Comparison of ENCODE assay signal across 9 cellular contexts in genomic region chr4:67702166-67702565, GRCh38. TPM values are rescaled to one million over a fixed set of nuclear protein-coding genes. Genes with fewer than 3 reads are reported as not detected.
DNase-seq lines count a peak whose midpoint lies in the region; ATAC-seq and TF ChIP-seq lines count a peak whose summit lies in the region.
"Had no signal": no experiment of that assay in that cellular context is flagged by ENCODE, and none has a peak within 500 bp of the region (broad histone marks: within the 10 kb centered on the region; RNA-seq: fewer than 3 reads in every experiment).

No MANE protein-coding gene starts in this region.

- H3K14ac ChIP-seq in mesenchymal stem cell (ENCODE audit: low read length in 2 of 2) = no peak overlapping the region

- peaks cover 16% of the 10 kb centered on the region for H3K9me3 Mint-ChIP-seq in activated naive CD8-positive, alpha-beta T cell treated with anti-CD3 and anti-CD28 coated beads for 36 hours

- H3K27ac Mint-ChIP-seq in activated naive CD8-positive, alpha-beta T cell treated with anti-CD3 and anti-CD28 coated beads for 36 hours = peak overlapping the region; percentile 98

- H3K79me1 ChIP-seq in mesenchymal stem cell (replicated peaks; ENCODE audit: low read length, poor library complexity, severe bottlenecking) = peaks cover 3% of the 10 kb centered on the region

- no peak overlapping the region for H2BK5ac ChIP-seq in mesenchymal stem cell (ENCODE audit: low read depth, low read length, poor library complexity, severe bottlenecking)

- peaks cover 89% of the 10 kb centered on the region for H3K79me2 ChIP-seq in HCT116 (ENCODE audit: insufficient read depth, low read length)

- H3K27me3 ChIP-seq in BE2C (no peaks in the 10 kb centered on the region), HCT116 (ENCODE audit: insufficient read depth, low read length) (no peaks in the 10 kb centered on the region), mesenchymal stem cell (ENCODE audit: control insufficient read depth in 1 of 2, insufficient read depth in 1 of 2, low read length in 2 of 2) (no peaks in the 10 kb centered on the region)

- H2BK15ac ChIP-seq in mesenchymal stem cell (ENCODE audit: low read depth, poor library complexity, severe bottlenecking) = no peak overlapping the region

- no peaks in the 10 kb centered on the region for H4K20me1 ChIP-seq in HCT116 (ENCODE audit: insufficient read depth)

- H3K4me1 ChIP-seq in BE2C (no peaks in the 10 kb centered on the region; the same call in 1 of the 2 replicates), HCT116 (ENCODE audit: control insufficient read depth in 1 of 2, insufficient read depth in 2 of 2, low read length in 2 of 2) (peaks cover 7 to 15% of the 10 kb centered on the region in 2 experiments), mesenchymal stem cell (ENCODE audit: control insufficient read depth, insufficient read depth, low read depth, low read length) (peaks cover 6% of the 10 kb centered on the region)

- BruUV-seq in HCT116 (replicated peaks; lab: Mats Ljungman, UMichigan) = no TSS peak

- H3K9me2 ChIP-seq in HCT116 (ENCODE audit: insufficient read depth) = no peaks in the 10 kb centered on the region

- POLR2A ChIA-PET in HCT116 (lab: Charles Lee) = interaction anchor here (1.8 kb wide), 1 partner anchor 10 kb away, joined by 12 read pairs; no protein-coding TSS in a partner anchor

- H4K91ac ChIP-seq in mesenchymal stem cell (ENCODE audit: low read length) = no peak overlapping the region

- peaks cover 50% of the 10 kb centered on the region for H3K4me1 Mint-ChIP-seq in activated naive CD8-positive, alpha-beta T cell treated with anti-CD3 and anti-CD28 coated beads for 36 hours

- no peaks in the 10 kb centered on the region for H3K27me3 Mint-ChIP-seq in activated naive CD8-positive, alpha-beta T cell treated with anti-CD3 and anti-CD28 coated beads for 36 hours

- H3K9me3 ChIP-seq in BE2C (no peaks in the 10 kb centered on the region), HCT116 (ENCODE audit: control insufficient read depth in 1 of 2, insufficient read depth in 1 of 2, low read depth in 1 of 2, low read length in 2 of 2) (no peaks in the 10 kb centered on the region), mesenchymal stem cell (ENCODE audit: control insufficient read depth, low read length) (no peaks in the 10 kb centered on the region)

- no peak for ATAC-seq in HCT116
- no peak for ATAC-seq in GM21576 (IDR thresholded peaks at IDR 0.05; ENCODE audit: unreplicated experiment)

- no peak overlapping the region for H2BK12ac ChIP-seq in mesenchymal stem cell (ENCODE audit: low read length in 2 of 2)

- peak overlapping the region; percentile 98 for H3K4me3 Mint-ChIP-seq in activated naive CD8-positive, alpha-beta T cell treated with anti-CD3 and anti-CD28 coated beads for 36 hours

- no peak overlapping the region for H3K23ac ChIP-seq in mesenchymal stem cell (ENCODE audit: low read length in 2 of 2)

- no peak overlapping the region for H3K18ac ChIP-seq in mesenchymal stem cell (ENCODE audit: low read depth in 1 of 2, low read length in 2 of 2)

- no peak overlapping the region for H3K4ac ChIP-seq in mesenchymal stem cell (ENCODE audit: low read depth in 1 of 2, low read length in 2 of 2)

- no peak for DNase-seq in BE2C
- DNase-seq in HCT116 (ENCODE audit: low read depth, low spot score) = no peak
- no peak for DNase-seq in activated naive CD8-positive, alpha-beta T cell treated with anti-CD3 and anti-CD28 coated beads for 36 hours
- DNase-seq in mesenchymal stem cell = no peak
- DNase-seq in DMS 273 treated with DMSO at 0.1 percent for 48 hours (lab: John Stamatoyannopoulos, UW) = no peak
- no peak for DNase-seq in activated effector memory CD4-positive, alpha-beta T cell treated with Interleukin-2 at 50 U/mL for 16 hours
- DNase-seq in NCI-H345 treated with DMSO at 0.1 percent for 48 hours (lab: John Stamatoyannopoulos, UW; ENCODE audit: unreplicated experiment) = no peak
- DNase-seq: kidney glomerular epithelial cell had no signal

- H3K27ac ChIP-seq in HCT116 (ENCODE audit: low read depth, low read length) (peak overlapping the region; percentile 64; the same call in 1 of the 2 replicates), mesenchymal stem cell (ENCODE audit: low read length, poor library complexity, severe bottlenecking) (no peak overlapping the region)

- H2AK5ac ChIP-seq in mesenchymal stem cell (ENCODE audit: low read length, severe bottlenecking) = no peak overlapping the region

- RAD21 ChIA-PET in HCT116 (lab: Charles Lee; ENCODE audit: low non-redundant PET in 1 of 2, low total read pairs in 2 of 2, uncharacterized antibody in 2 of 2, unreplicated experiment in 2 of 2) = no interaction called here

- no peak overlapping the region for H2BK120ac ChIP-seq in mesenchymal stem cell (ENCODE audit: low read depth, low read length)

- TF ChIP-seq POLR2A in HCT116 (IDR thresholded peaks at IDR 0.05; ENCODE audit: borderline replicate concordance, extremely low read depth, insufficient read depth, insufficient read length) = no peak

- TF ChIP-seq CTCF in BE2C (IDR thresholded peaks at IDR 0.05; ENCODE audit: low read depth, low read length) = no peak
- TF ChIP-seq CTCF in HCT116 (IDR thresholded peaks at IDR 0.05 in 2 of 3, conservative IDR thresholded peaks at IDR 0.05 in 1 of 3; ENCODE audit: borderline replicate concordance in 1 of 3, insufficient read depth in 1 of 3, low read depth in 2 of 3, low read length in 2 of 3) = no peak

- no peak overlapping the region for H4K8ac ChIP-seq in mesenchymal stem cell (ENCODE audit: low read length)

- H3K9ac ChIP-seq in HCT116 (ENCODE audit: low read length) (peak overlapping the region; percentile 91), mesenchymal stem cell (ENCODE audit: low read length) (peak overlapping the region; percentile 97)

- WGBS in mesenchymal stem cell = no CpG with 5 or more reads among the region's 2 CpGs

- no peak for TF ChIP-seq RAD21 in HCT116 (IDR thresholded peaks at IDR 0.05; ENCODE audit: low read depth)

- H3K4me3 ChIP-seq in BE2C (ENCODE audit: low read depth, low read length) (peak overlapping the region; percentile 74), HCT116 (replicated peaks in 1 of 2; ENCODE audit: low read depth in 1 of 2, low read length in 2 of 2) (peak overlapping the region; percentile 92 to 94), mesenchymal stem cell (ENCODE audit: insufficient read depth in 1 of 2, low read depth in 1 of 2, low read length in 2 of 2) (peak overlapping the region in 1 of 2 experiments; percentile 82)

- peak overlapping the region; percentile 94 for H3K4me2 ChIP-seq in HCT116 (ENCODE audit: low read length)
- H3K4me2 ChIP-seq in mesenchymal stem cell (ENCODE audit: low read length, poor library complexity, severe bottlenecking) = no peak overlapping the region

- H2AFZ ChIP-seq in HCT116 (ENCODE audit: low read depth, low read length, poor library complexity, severe bottlenecking) (no peak overlapping the region), mesenchymal stem cell (ENCODE audit: low read depth, low read length) (no peak overlapping the region)

- no peaks in the 10 kb centered on the region for H3K36me3 ChIP-seq in BE2C
- H3K36me3 ChIP-seq in HCT116 (ENCODE audit: control insufficient read depth in 1 of 2, insufficient read depth in 2 of 2, low read length in 2 of 2) = no peaks in the 10 kb centered on the region
- H3K36me3 ChIP-seq in mesenchymal stem cell (ENCODE audit: control insufficient read depth in 1 of 2, insufficient read depth in 2 of 2, low read depth in 1 of 2, low read length in 2 of 2) = peaks cover 0 to 6% of the 10 kb centered on the region in 2 experiments

- peaks cover 52% of the 10 kb centered on the region for H3K36me3 Mint-ChIP-seq in activated naive CD8-positive, alpha-beta T cell treated with anti-CD3 and anti-CD28 coated beads for 36 hours

- CTCF ChIA-PET in HCT116 (lab: Charles Lee) = interaction anchor here (1.1 kb wide), 1 partner anchor 28 kb away, joined by 3 read pairs; no protein-coding TSS in a partner anchor

- intact Hi-C loops in HCT116 (cut with micrococcal nuclease) = loop anchor here (5.0 kb wide), 1 partner anchor 650 kb away; the partner anchor contains the start of gene YTHDC1

TF ChIP-seq in HCT116, 20 proteins besides CTCF, POLR2A, EP300 and RAD21 (continues in another document):
- no peak for TF ChIP-seq ZFX (IDR thresholded peaks at IDR 0.05)
- TF ChIP-seq CEBPB (IDR thresholded peaks at IDR 0.05; ENCODE audit: low read depth) = no peak
- TF ChIP-seq TCF7L2 (IDR thresholded peaks at IDR 0.05; ENCODE audit: borderline replicate concordance, extremely low read depth, insufficient read depth, insufficient read length) = no peak
- no peak for TF ChIP-seq ELF1 (IDR thresholded peaks at IDR 0.05; ENCODE audit: borderline replicate concordance, low read depth)

RNA-seq across cellular contexts. Expression of gene UBA6, which starts 1.2 kb away (rescaled TPM):
- polyA plus RNA-seq in BE2C (2012; ENCODE audit: insufficient read depth, insufficient read length, low read depth) = 14.8 TPM
- 98.9 TPM for total RNA-seq in HCT116 (2021; ENCODE audit: unreplicated experiment)
- 43.5 and 48.3 TPM in 2 replicates for polyA plus RNA-seq in HCT116 (2012)
- total RNA-seq in activated naive CD8-positive, alpha-beta T cell treated with anti-CD3 and anti-CD28 coated beads for 36 hours = 10 to 100 TPM; 74.4 to 85.6 TPM
- polyA plus RNA-seq in mesenchymal stem cell (2013, experiment 1 of 2) = 29.8 TPM
- polyA plus RNA-seq in mesenchymal stem cell (2013, experiment 2 of 2) = 28.6 TPM

RNA-seq across cellular contexts. Expression of gene GNRHR, which starts 52.0 kb away (rescaled TPM):
- polyA plus RNA-seq in BE2C (2012; ENCODE audit: insufficient read depth, insufficient read length, low read depth) = 0.34 TPM
- not detected for total RNA-seq in HCT116 (2021; ENCODE audit: unreplicated experiment)
- 0.09 TPM in 1 of 2 replicates, not detected in the other for polyA plus RNA-seq in HCT116 (2012)
- total RNA-seq in activated naive CD8-positive, alpha-beta T cell treated with anti-CD3 and anti-CD28 coated beads for 36 hours = not detected
- not detected for polyA plus RNA-seq in mesenchymal stem cell (2013, experiment 1 of 2)
- polyA plus RNA-seq in mesenchymal stem cell (2013, experiment 2 of 2) = not detected
